ENCODE assay signal across 8 cellular contexts in the genomic region with DNA sequence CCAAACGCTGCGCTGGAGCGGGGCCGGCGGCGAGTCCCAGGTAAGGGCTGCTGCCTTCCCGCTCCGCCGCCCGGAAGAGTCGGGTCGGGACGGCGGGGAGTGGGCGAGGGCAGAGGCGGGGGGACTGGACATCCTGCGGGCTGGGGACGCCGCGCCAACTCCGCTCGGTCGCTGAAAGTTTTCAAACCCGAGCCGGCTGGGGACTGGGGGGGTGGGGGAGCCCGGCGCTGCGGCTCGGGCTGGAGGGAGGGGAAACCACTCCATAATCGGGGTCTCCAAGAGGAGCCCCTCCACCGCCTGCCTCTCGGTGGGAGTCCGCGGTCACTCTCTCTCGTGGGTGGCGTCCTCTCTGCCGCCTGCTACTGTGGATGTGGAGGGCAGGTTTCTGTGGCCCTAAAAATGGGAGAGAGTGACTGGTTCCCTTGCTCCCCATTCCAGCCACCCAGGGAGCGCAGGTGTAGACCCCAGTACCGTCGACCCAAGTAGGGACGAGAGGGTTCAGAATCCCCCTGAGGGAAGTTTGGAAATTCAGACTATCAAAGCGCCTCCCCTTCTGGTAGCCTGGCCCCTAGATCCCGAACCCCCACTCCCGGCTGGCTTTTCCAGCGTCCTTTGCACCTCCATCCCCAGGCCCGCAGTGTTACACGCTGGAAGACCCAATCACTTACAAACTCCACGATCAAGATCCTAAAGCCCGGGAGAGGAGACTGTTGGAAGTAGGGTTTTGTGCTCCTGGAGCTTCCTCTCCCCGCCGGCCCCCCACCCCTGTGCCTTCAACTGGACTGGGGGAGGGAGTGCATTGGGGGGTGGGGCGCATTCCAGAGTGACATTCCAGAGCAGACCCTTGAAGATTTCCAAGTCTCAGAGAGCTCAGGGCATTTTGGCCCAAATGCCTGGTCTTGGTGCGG. TPM values are rescaled to one million over a fixed set of nuclear protein-coding genes. Genes with fewer than 3 reads are reported as not detected.
DNase-seq lines count a peak whose midpoint lies in the region; ATAC-seq and TF ChIP-seq lines count a peak whose summit lies in the region.

No MANE protein-coding gene starts in this region.

- TF ChIP-seq CTCF in cardiac muscle cell (IDR thresholded peaks at IDR 0.05; ENCODE audit: low read depth, low read length) = no peak

- intact Hi-C loops in Right ventricle myocardium inferior (cut with DNase I) = loop anchor here (2.0 to 5.0 kb wide), 2 partner anchors 20 to 220 kb away; a partner anchor contains a TSS

- peak overlapping the region; percentile 79 for H3K4me3 ChIP-seq in cardiac muscle cell
- peak overlapping the region; percentile 64 for H3K4me3 ChIP-seq in ectodermal cell (ENCODE audit: insufficient read depth, low read depth, low read length)
- peak overlapping the region; percentile 80 to 85 for H3K4me3 ChIP-seq in mucosa of rectum (ENCODE audit: low read length in 2 of 2)
- peak overlapping the region; percentile 80 for H3K4me3 ChIP-seq in urinary bladder (ENCODE audit: low read depth, low read length)

- H3K36me3 ChIP-seq in cardiac muscle cell = no peaks in the 10 kb centered on the region
- H3K36me3 ChIP-seq in ectodermal cell (ENCODE audit: control insufficient read depth, insufficient read depth, low read length) = no peaks in the 10 kb centered on the region
- H3K36me3 ChIP-seq in mucosa of rectum (ENCODE audit: control insufficient read depth in 2 of 2, insufficient read depth in 2 of 2, low read length in 2 of 2) = no peaks in the 10 kb centered on the region
- H3K36me3 ChIP-seq in urinary bladder (ENCODE audit: insufficient read depth) = no peaks in the 10 kb centered on the region

- ATAC-seq in Right ventricle myocardium inferior = no peak
- ATAC-seq in GM19452 (IDR thresholded peaks at IDR 0.05; ENCODE audit: unreplicated experiment) = no peak

- peaks cover 28% of the 10 kb centered on the region for H3K4me1 ChIP-seq in cardiac muscle cell (ENCODE audit: low read depth)
- peaks cover 32% of the 10 kb centered on the region for H3K4me1 ChIP-seq in ectodermal cell (ENCODE audit: control insufficient read depth, insufficient read depth, low read length)
- peaks cover 34 to 53% of the 10 kb centered on the region in 2 donors for H3K4me1 ChIP-seq in mucosa of rectum (ENCODE audit: control insufficient read depth in 2 of 2, insufficient read depth in 2 of 2, low read length in 2 of 2)
- no peaks in the 10 kb centered on the region for H3K4me1 ChIP-seq in urinary bladder (ENCODE audit: insufficient read depth)

- peak overlapping the region; percentile 80 to 97 for H3K9ac ChIP-seq in mucosa of rectum (ENCODE audit: low read depth in 1 of 2, low read length in 2 of 2)

- DNase-seq in cardiac muscle cell (ENCODE audit: low read depth in 1 of 2, low spot score in 1 of 2) (no peak), Right ventricle myocardium inferior (ENCODE audit: missing footprints) (no peak), NCI-H1092 treated with DMSO at 0.1 percent for 48 hours (lab: John Stamatoyannopoulos, UW) (no peak)
- no peak for DNase-seq in stimulated activated CD4-positive, alpha-beta T cell treated with anti-CD3 and anti-CD28 coated beads, Interleukin-1b, Interleukin-23, amount 100 ng/mL, for 48 hours

- 1 to 2% methylated on average over 49 to 53 of the region's 53 CpGs for WGBS in ectodermal cell, 2 experiments
- 8% methylated on average over 53 of the region's 53 CpGs for WGBS in urinary bladder

- H3K27me3 ChIP-seq in cardiac muscle cell = no peaks in the 10 kb centered on the region
- peaks cover 44% of the 10 kb centered on the region for H3K27me3 ChIP-seq in ectodermal cell (ENCODE audit: control insufficient read depth, insufficient read depth, low read length, poor library complexity, severe bottlenecking)
- H3K27me3 ChIP-seq in mucosa of rectum (ENCODE audit: control insufficient read depth in 2 of 2, insufficient read depth in 2 of 2, low read length in 2 of 2) = no peaks in the 10 kb centered on the region

- no peaks in the 10 kb centered on the region for H3K9me3 ChIP-seq in cardiac muscle cell (ENCODE audit: low read depth)
- no peaks in the 10 kb centered on the region for H3K9me3 ChIP-seq in ectodermal cell (ENCODE audit: control insufficient read depth, low read length)
- no peaks in the 10 kb centered on the region for H3K9me3 ChIP-seq in mucosa of rectum (ENCODE audit: control insufficient read depth in 2 of 2, low read length in 2 of 2)

- H3K27ac ChIP-seq in cardiac muscle cell = peak overlapping the region; percentile 97
- no peak overlapping the region for H3K27ac ChIP-seq in ectodermal cell (ENCODE audit: insufficient read depth, low read depth, low read length, poor library complexity, severe bottlenecking)
- H3K27ac ChIP-seq in mucosa of rectum (ENCODE audit: low read depth in 2 of 2, low read length in 2 of 2) = peak overlapping the region; percentile 99
- H3K27ac ChIP-seq in urinary bladder (ENCODE audit: low read depth) = peak overlapping the region; percentile 98

RNA-seq across cellular contexts. Expression of a gene that starts 0.8 kb away (rescaled TPM):
- 114 and 125 TPM in 2 replicates for total RNA-seq in cardiac muscle cell
- 106 and 117 TPM in 2 replicates for polyA plus RNA-seq in cardiac muscle cell
- 37.2 TPM for total RNA-seq in Right ventricle myocardium inferior
- 19.6 TPM for polyA plus RNA-seq in ectodermal cell (2013, experiment 1 of 4)
- polyA plus RNA-seq in ectodermal cell (2013, experiment 2 of 4) = 19.0 TPM
- polyA plus RNA-seq in ectodermal cell (2013, experiment 3 of 4) = 16.2 TPM
- 18.4 TPM for polyA plus RNA-seq in ectodermal cell (2013, experiment 4 of 4)
- total RNA-seq in urinary bladder = 27.0 TPM
- polyA plus RNA-seq in urinary bladder = 40.6 TPM

RNA-seq across cellular contexts. Expression of a gene that starts 33.7 kb away (rescaled TPM):
- total RNA-seq in cardiac muscle cell (2.7 and 4.2 TPM in 2 replicates), Right ventricle myocardium inferior (2.4 TPM), urinary bladder (2.7 TPM)
- polyA plus RNA-seq in cardiac muscle cell (2.6 and 2.8 TPM in 2 replicates), urinary bladder (5.2 TPM)
- not detected for polyA plus RNA-seq in ectodermal cell (2013, experiment 1 of 4)
- not detected for polyA plus RNA-seq in ectodermal cell (2013, experiment 2 of 4)
- polyA plus RNA-seq in ectodermal cell (2013, experiment 3 of 4) = not detected
- polyA plus RNA-seq in ectodermal cell (2013, experiment 4 of 4) = not detected
